Comparison of ENCODE assay signal across 8 cellular contexts in genomic region chr11:128687321-128687720, GRCh38. TPM values are rescaled to one million over a fixed set of nuclear protein-coding genes. Genes with fewer than 3 reads are reported as not detected.
DNase-seq lines count a peak whose midpoint lies in the region; FAIRE-seq and TF ChIP-seq lines count a peak whose summit lies in the region.

No MANE protein-coding gene starts in this region.

- peaks cover 8% of the 10 kb centered on the region for H3K9me3 ChIP-seq in astrocyte (ENCODE audit: insufficient read depth, low read depth, low read length)

- H3K27ac Mint-ChIP-seq in astrocyte (ENCODE audit: unreplicated experiment): no peak overlapping the region

- peaks cover 87% of the 10 kb centered on the region for H3K27me3 Mint-ChIP-seq in astrocyte (ENCODE audit: low read depth, unreplicated experiment)

- peak; percentile 47 for DNase-seq in stimulated activated CD4-positive, alpha-beta T cell treated with anti-CD3 and anti-CD28 coated beads, Interleukin-15, amount 100 ng/mL, for 24 hours
- no peak for DNase-seq in stimulated activated CD4-positive, alpha-beta T cell treated with anti-CD3 and anti-CD28 coated beads, Interleukin-2, amount 100 ng/mL, for 48 hours
- DNase-seq in astrocyte (ENCODE audit: low read depth): no peak
- DNase-seq in left kidney (ENCODE audit: low read depth, low spot score): peak; percentile 58
- DNase-seq in NCI-H1694 (lab: John Stamatoyannopoulos, UW): no peak
- DNase-seq in NCI-H2227 (lab: John Stamatoyannopoulos, UW; ENCODE audit: unreplicated experiment): no peak
- no peak for DNase-seq in NOMO-1 treated with dmso at 0.1 percent for 144 hours (lab: John Stamatoyannopoulos, UW; ENCODE audit: unreplicated experiment)

- peak overlapping the region; percentile 89 for H3K4me2 ChIP-seq in astrocyte (ENCODE audit: low read length)

- H2AFZ ChIP-seq in astrocyte (ENCODE audit: low read depth, low read length): peak overlapping the region; percentile 40

- peaks cover 5% of the 10 kb centered on the region for H4K20me1 ChIP-seq in astrocyte (ENCODE audit: insufficient read depth, low read length)

- no peaks in the 10 kb centered on the region for H3K36me3 ChIP-seq in astrocyte (ENCODE audit: insufficient read depth, low read length)
- no peaks in the 10 kb centered on the region for H3K36me3 ChIP-seq in urinary bladder (ENCODE audit: insufficient read depth)

- peak overlapping the region; percentile 40 for H3K9ac ChIP-seq in astrocyte (ENCODE audit: low read length)

- peak overlapping the region; percentile 71 for H3K4me3 Mint-ChIP-seq in astrocyte (ENCODE audit: unreplicated experiment)

- no peaks in the 10 kb centered on the region for H3K79me2 ChIP-seq in astrocyte (ENCODE audit: insufficient read depth, low read length)

- 3% methylated on average over 19 of the region's 19 CpGs for WGBS in urinary bladder

- no peaks in the 10 kb centered on the region for H3K36me3 Mint-ChIP-seq in astrocyte (ENCODE audit: low read depth, unreplicated experiment)

- TF ChIP-seq CTCF in astrocyte (IDR thresholded peaks at IDR 0.05; ENCODE audit: insufficient read depth, low read depth, low read length): no peak

- H3K27ac ChIP-seq in astrocyte (ENCODE audit: low read depth, low read length) (no peak overlapping the region), urinary bladder (ENCODE audit: low read depth) (no peak overlapping the region)

- peaks cover 10% of the 10 kb centered on the region for H3K4me1 Mint-ChIP-seq in astrocyte (ENCODE audit: low read depth, unreplicated experiment)

- H3K9me3 Mint-ChIP-seq in astrocyte (ENCODE audit: unreplicated experiment): peaks cover 9% of the 10 kb centered on the region

- H3K27me3 ChIP-seq in astrocyte (ENCODE audit: insufficient read depth, low read length): peaks cover 87% of the 10 kb centered on the region

- H3K4me1 ChIP-seq in astrocyte (ENCODE audit: insufficient read depth, low read length) (peaks cover 24% of the 10 kb centered on the region), urinary bladder (ENCODE audit: insufficient read depth) (no peaks in the 10 kb centered on the region)

- FAIRE-seq in astrocyte (lab: Jason Lieb, UNC): no peak

- H3K4me3 ChIP-seq in astrocyte (ENCODE audit: insufficient read depth, low read depth, low read length): peak overlapping the region; percentile 52
- peak overlapping the region; percentile 26 for H3K4me3 ChIP-seq in urinary bladder (ENCODE audit: low read depth, low read length)

RNA-seq across cellular contexts. Expression of gene FLI1, which starts 6.6 kb away (rescaled TPM):
- total RNA-seq in astrocyte: 15.0 and 15.6 TPM in 2 replicates
- total RNA-seq in urinary bladder: 18.0 TPM
- polyA plus RNA-seq in urinary bladder: 12.4 TPM

Comparison
In these comparisons a context has a peak if more than half of its experiments do, and no peak if none do; other contexts are left out.
1. DNase-seq: peak in stimulated activated CD4-positive, alpha-beta T cell treated with anti-CD3 and anti-CD28 coated beads, Interleukin-15, amount 100 ng/mL, for 24 hours (single experiment) and left kidney (single experiment); none in stimulated activated CD4-positive, alpha-beta T cell treated with anti-CD3 and anti-CD28 coated beads, Interleukin-2, amount 100 ng/mL, for 48 hours (0 of 2), astrocyte (single experiment), NCI-H1694 (single experiment), NCI-H2227 (single experiment) and NOMO-1 treated with dmso at 0.1 percent for 144 hours (single experiment).